1 cellular context compared by ENCODE assay signal in the genomic region with DNA sequence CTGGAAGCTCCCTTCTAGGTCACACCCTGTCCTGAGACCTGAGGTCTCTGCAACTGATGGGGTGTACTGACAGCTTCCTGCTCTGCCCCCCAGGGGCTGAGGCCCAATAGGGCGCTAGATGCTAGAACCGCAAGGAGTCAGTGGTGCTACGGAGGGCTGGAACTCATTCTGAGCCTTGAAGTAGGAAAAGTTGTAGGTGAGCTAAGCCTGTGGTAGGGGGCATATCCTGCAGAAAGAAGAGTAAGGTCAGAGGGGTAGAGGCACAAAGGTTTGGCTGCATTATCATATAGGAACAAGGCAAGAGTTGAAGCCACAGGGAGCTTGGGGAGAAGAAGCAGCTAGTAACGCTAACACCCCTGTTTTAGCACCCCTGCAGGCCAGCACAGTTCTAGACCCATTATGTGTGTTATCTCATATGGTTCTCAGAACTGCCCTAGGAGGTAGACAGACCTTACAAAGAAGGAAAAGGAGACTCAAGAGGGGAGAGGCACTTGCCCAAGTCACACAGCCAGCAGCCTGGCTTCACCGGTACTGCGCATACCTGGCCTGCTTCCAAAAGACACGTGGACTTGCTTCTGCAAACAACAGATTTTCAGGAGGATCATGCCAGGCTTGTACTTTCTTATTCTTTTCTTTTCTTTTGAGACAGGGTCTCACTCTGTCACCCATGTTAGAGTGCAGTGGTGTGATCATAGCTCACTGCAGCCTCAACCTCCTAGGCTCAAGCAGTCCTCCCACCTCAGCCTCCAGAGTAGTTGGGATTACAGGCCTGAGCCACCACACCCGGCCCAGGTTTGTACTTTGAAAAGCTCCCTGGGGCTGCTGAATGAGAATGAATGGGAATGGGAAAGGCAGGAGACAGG.
A peak's percentile ranks its signal among the peaks of the same experiment; 100 is the strongest.
TF ChIP-seq lines count a peak whose summit lies in the region.

No MANE protein-coding gene starts in this region.

TF ChIP-seq in K562, 482 proteins besides CTCF, POLR2A, EP300 and RAD21 (continued from another document and continues in another):
- TF ChIP-seq, protein P1, sequence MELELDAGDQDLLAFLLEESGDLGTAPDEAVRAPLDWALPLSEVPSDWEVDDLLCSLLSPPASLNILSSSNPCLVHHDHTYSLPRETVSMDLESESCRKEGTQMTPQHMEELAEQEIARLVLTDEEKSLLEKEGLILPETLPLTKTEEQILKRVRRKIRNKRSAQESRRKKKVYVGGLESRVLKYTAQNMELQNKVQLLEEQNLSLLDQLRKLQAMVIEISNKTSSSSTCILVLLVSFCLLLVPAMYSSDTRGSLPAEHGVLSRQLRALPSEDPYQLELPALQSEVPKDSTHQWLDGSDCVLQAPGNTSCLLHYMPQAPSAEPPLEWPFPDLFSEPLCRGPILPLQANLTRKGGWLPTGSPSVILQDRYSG (tag; conservative IDR thresholded peaks at IDR 0.05; ENCODE audit: low read depth) = peak; percentile 86
- TF ChIP-seq HLTF (IDR thresholded peaks at IDR 0.05) = peak; percentile 62; the same call in 1 of the 2 replicates
- no peak for TF ChIP-seq NELFE (IDR thresholded peaks at IDR 0.05; ENCODE audit: insufficient read depth, insufficient read length)
- TF ChIP-seq, protein P2, sequence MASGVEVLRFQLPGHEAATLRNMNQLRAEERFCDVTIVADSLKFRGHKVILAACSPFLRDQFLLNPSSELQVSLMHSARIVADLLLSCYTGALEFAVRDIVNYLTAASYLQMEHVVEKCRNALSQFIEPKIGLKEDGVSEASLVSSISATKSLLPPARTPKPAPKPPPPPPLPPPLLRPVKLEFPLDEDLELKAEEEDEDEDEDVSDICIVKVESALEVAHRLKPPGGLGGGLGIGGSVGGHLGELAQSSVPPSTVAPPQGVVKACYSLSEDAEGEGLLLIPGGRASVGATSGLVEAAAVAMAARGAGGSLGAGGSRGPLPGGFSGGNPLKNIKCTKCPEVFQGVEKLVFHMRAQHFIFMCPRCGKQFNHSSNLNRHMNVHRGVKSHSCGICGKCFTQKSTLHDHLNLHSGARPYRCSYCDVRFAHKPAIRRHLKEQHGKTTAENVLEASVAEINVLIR (CRISPR knock-in tag; IDR thresholded peaks at IDR 0.05) = no peak
- peak; percentile 13 to 21; a peak in 2 of 4 replicates for TF ChIP-seq FOXA3 (CRISPR knock-in tag; conservative IDR thresholded peaks at IDR 0.05 in 1 of 2, IDR thresholded peaks at IDR 0.05 in 1 of 2)
- TF ChIP-seq NCOA6 (IDR thresholded peaks at IDR 0.05) = no peak
- 0 out of 2 replicates have a peak, but pooled peaks have one; percentile 8 for TF ChIP-seq HMG20A (CRISPR knock-in tag; conservative IDR thresholded peaks at IDR 0.05)
- TF ChIP-seq NR1H2 (CRISPR knock-in tag; IDR thresholded peaks at IDR 0.05) = no peak
- TF ChIP-seq CBX5 (IDR thresholded peaks at IDR 0.05; ENCODE audit: borderline replicate concordance, low read depth) = no peak
- TF ChIP-seq ZBTB17 (CRISPR knock-in tag; IDR thresholded peaks at IDR 0.05) = no peak
- TF ChIP-seq, protein P3, sequence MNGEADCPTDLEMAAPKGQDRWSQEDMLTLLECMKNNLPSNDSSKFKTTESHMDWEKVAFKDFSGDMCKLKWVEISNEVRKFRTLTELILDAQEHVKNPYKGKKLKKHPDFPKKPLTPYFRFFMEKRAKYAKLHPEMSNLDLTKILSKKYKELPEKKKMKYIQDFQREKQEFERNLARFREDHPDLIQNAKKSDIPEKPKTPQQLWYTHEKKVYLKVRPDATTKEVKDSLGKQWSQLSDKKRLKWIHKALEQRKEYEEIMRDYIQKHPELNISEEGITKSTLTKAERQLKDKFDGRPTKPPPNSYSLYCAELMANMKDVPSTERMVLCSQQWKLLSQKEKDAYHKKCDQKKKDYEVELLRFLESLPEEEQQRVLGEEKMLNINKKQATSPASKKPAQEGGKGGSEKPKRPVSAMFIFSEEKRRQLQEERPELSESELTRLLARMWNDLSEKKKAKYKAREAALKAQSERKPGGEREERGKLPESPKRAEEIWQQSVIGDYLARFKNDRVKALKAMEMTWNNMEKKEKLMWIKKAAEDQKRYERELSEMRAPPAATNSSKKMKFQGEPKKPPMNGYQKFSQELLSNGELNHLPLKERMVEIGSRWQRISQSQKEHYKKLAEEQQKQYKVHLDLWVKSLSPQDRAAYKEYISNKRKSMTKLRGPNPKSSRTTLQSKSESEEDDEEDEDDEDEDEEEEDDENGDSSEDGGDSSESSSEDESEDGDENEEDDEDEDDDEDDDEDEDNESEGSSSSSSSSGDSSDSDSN (IDR thresholded peaks at IDR 0.05; ENCODE audit: borderline replicate concordance in 1 of 2, low read depth in 2 of 2, low read length in 2 of 2) = 0 out of 4 replicates have a peak, but pooled peaks of 1 of the 2 experiments have one; percentile 23
- TF ChIP-seq, protein P4, sequence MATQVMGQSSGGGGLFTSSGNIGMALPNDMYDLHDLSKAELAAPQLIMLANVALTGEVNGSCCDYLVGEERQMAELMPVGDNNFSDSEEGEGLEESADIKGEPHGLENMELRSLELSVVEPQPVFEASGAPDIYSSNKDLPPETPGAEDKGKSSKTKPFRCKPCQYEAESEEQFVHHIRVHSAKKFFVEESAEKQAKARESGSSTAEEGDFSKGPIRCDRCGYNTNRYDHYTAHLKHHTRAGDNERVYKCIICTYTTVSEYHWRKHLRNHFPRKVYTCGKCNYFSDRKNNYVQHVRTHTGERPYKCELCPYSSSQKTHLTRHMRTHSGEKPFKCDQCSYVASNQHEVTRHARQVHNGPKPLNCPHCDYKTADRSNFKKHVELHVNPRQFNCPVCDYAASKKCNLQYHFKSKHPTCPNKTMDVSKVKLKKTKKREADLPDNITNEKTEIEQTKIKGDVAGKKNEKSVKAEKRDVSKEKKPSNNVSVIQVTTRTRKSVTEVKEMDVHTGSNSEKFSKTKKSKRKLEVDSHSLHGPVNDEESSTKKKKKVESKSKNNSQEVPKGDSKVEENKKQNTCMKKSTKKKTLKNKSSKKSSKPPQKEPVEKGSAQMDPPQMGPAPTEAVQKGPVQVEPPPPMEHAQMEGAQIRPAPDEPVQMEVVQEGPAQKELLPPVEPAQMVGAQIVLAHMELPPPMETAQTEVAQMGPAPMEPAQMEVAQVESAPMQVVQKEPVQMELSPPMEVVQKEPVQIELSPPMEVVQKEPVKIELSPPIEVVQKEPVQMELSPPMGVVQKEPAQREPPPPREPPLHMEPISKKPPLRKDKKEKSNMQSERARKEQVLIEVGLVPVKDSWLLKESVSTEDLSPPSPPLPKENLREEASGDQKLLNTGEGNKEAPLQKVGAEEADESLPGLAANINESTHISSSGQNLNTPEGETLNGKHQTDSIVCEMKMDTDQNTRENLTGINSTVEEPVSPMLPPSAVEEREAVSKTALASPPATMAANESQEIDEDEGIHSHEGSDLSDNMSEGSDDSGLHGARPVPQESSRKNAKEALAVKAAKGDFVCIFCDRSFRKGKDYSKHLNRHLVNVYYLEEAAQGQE (CRISPR knock-in tag; IDR thresholded peaks at IDR 0.05; ENCODE audit: low read depth) = no peak
- TF ChIP-seq CTBP1 (IDR thresholded peaks at IDR 0.05; ENCODE audit: borderline replicate concordance) = peak; percentile 53
- TF ChIP-seq, protein P5, sequence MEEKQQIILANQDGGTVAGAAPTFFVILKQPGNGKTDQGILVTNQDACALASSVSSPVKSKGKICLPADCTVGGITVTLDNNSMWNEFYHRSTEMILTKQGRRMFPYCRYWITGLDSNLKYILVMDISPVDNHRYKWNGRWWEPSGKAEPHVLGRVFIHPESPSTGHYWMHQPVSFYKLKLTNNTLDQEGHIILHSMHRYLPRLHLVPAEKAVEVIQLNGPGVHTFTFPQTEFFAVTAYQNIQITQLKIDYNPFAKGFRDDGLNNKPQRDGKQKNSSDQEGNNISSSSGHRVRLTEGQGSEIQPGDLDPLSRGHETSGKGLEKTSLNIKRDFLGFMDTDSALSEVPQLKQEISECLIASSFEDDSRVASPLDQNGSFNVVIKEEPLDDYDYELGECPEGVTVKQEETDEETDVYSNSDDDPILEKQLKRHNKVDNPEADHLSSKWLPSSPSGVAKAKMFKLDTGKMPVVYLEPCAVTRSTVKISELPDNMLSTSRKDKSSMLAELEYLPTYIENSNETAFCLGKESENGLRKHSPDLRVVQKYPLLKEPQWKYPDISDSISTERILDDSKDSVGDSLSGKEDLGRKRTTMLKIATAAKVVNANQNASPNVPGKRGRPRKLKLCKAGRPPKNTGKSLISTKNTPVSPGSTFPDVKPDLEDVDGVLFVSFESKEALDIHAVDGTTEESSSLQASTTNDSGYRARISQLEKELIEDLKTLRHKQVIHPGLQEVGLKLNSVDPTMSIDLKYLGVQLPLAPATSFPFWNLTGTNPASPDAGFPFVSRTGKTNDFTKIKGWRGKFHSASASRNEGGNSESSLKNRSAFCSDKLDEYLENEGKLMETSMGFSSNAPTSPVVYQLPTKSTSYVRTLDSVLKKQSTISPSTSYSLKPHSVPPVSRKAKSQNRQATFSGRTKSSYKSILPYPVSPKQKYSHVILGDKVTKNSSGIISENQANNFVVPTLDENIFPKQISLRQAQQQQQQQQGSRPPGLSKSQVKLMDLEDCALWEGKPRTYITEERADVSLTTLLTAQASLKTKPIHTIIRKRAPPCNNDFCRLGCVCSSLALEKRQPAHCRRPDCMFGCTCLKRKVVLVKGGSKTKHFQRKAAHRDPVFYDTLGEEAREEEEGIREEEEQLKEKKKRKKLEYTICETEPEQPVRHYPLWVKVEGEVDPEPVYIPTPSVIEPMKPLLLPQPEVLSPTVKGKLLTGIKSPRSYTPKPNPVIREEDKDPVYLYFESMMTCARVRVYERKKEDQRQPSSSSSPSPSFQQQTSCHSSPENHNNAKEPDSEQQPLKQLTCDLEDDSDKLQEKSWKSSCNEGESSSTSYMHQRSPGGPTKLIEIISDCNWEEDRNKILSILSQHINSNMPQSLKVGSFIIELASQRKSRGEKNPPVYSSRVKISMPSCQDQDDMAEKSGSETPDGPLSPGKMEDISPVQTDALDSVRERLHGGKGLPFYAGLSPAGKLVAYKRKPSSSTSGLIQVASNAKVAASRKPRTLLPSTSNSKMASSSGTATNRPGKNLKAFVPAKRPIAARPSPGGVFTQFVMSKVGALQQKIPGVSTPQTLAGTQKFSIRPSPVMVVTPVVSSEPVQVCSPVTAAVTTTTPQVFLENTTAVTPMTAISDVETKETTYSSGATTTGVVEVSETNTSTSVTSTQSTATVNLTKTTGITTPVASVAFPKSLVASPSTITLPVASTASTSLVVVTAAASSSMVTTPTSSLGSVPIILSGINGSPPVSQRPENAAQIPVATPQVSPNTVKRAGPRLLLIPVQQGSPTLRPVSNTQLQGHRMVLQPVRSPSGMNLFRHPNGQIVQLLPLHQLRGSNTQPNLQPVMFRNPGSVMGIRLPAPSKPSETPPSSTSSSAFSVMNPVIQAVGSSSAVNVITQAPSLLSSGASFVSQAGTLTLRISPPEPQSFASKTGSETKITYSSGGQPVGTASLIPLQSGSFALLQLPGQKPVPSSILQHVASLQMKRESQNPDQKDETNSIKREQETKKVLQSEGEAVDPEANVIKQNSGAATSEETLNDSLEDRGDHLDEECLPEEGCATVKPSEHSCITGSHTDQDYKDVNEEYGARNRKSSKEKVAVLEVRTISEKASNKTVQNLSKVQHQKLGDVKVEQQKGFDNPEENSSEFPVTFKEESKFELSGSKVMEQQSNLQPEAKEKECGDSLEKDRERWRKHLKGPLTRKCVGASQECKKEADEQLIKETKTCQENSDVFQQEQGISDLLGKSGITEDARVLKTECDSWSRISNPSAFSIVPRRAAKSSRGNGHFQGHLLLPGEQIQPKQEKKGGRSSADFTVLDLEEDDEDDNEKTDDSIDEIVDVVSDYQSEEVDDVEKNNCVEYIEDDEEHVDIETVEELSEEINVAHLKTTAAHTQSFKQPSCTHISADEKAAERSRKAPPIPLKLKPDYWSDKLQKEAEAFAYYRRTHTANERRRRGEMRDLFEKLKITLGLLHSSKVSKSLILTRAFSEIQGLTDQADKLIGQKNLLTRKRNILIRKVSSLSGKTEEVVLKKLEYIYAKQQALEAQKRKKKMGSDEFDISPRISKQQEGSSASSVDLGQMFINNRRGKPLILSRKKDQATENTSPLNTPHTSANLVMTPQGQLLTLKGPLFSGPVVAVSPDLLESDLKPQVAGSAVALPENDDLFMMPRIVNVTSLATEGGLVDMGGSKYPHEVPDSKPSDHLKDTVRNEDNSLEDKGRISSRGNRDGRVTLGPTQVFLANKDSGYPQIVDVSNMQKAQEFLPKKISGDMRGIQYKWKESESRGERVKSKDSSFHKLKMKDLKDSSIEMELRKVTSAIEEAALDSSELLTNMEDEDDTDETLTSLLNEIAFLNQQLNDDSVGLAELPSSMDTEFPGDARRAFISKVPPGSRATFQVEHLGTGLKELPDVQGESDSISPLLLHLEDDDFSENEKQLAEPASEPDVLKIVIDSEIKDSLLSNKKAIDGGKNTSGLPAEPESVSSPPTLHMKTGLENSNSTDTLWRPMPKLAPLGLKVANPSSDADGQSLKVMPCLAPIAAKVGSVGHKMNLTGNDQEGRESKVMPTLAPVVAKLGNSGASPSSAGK (IDR thresholded peaks at IDR 0.05) = peak; percentile 84
- no peak for TF ChIP-seq ZNF444 (CRISPR knock-in tag; IDR thresholded peaks at IDR 0.05)
- TF ChIP-seq HDAC3 (IDR thresholded peaks at IDR 0.05; ENCODE audit: borderline replicate concordance, partially characterized antibody) = no peak
- no peak for TF ChIP-seq SRSF3 (IDR thresholded peaks at IDR 0.05; ENCODE audit: insufficient read depth, low read length)
- no peak for TF ChIP-seq NFXL1 (CRISPR knock-in tag; IDR thresholded peaks at IDR 0.05)
- no peak for TF ChIP-seq ZNF431 (CRISPR knock-in tag; IDR thresholded peaks at IDR 0.05)
- no peak; the same call in 1 of the 2 replicates for TF ChIP-seq MYNN (IDR thresholded peaks at IDR 0.05)
- TF ChIP-seq MYNN (CRISPR knock-in tag; IDR thresholded peaks at IDR 0.05) = no peak
- TF ChIP-seq ZNF212 (CRISPR knock-in tag; IDR thresholded peaks at IDR 0.05) = no peak
- peak in 1 of 2 experiments; percentile 15; a peak in 1 of 4 replicates for TF ChIP-seq ARNT (IDR thresholded peaks at IDR 0.05)
- 0 out of 2 replicates have a peak, but pooled peaks have one; percentile 11 for TF ChIP-seq ETV5 (CRISPR knock-in tag; IDR thresholded peaks at IDR 0.05; ENCODE audit: low read depth)
- peak; percentile 70 to 74 for TF ChIP-seq NRF1 (conservative IDR thresholded peaks at IDR 0.05 in 1 of 2, IDR thresholded peaks at IDR 0.05 in 1 of 2)
- no peak for TF ChIP-seq BRF1 (IDR thresholded peaks at IDR 0.05; ENCODE audit: borderline replicate concordance, extremely low read depth, insufficient read length)
- peak in 1 of 2 experiments; percentile 25; a peak in 1 of 3 replicates for TF ChIP-seq CBX3 (IDR thresholded peaks at IDR 0.05; ENCODE audit: borderline replicate concordance in 1 of 2, low read length in 2 of 2)
- no peak for TF ChIP-seq FUS (optimal IDR thresholded peaks at IDR 0.05; ENCODE audit: low read depth, low read length)
- peak; percentile 82 for TF ChIP-seq ZFX (CRISPR knock-in tag; IDR thresholded peaks at IDR 0.05)
- peak; percentile 89 for TF ChIP-seq L3MBTL2 (IDR thresholded peaks at IDR 0.05)
